Comparison of ENCODE assay signal across 23 cellular contexts in genomic region chr21:42522271-42522670, GRCh38. TPM values are rescaled to one million over a fixed set of nuclear protein-coding genes. Genes with fewer than 3 reads are reported as not detected.
"Had no signal": no experiment of that assay in that cellular context is flagged by ENCODE, and none has a peak within 500 bp of the region (broad histone marks: within the 10 kb centered on the region; RNA-seq: fewer than 3 reads in every experiment).

No MANE protein-coding gene starts in this region.

- H3K27me3 ChIP-seq: cardiac muscle cell, left lung, pancreas, testis, vagina had no signal

- H3K27me3 Mint-ChIP-seq: activated CD4-positive, alpha-beta memory T cell treated with anti-CD3 and anti-CD28 coated beads for 36 hours; activated naive CD4-positive, alpha-beta T cell treated with anti-CD3 and anti-CD28 coated beads, Interleukin-2, amount 10 ng/mL, durations not matched to agents 7 days and 5 days; activated naive CD8-positive, alpha-beta T cell treated with anti-CD3 and anti-CD28 coated beads, Interleukin-2, amount 50 U/mL, for 24 hours; dendritic cell treated with granulocyte-macrophage colony-stimulating factor and Interleukin-4, amounts not matched to agents 40 ng/mL and 50 ng/mL, for 4 days; naive thymus-derived CD8-positive, alpha-beta T cell; type B pancreatic cell had no signal

- H3K27ac ChIP-seq: cardiac muscle cell, left lung, pancreas, testis, vagina had no signal

- ATAC-seq: activated naive CD8-positive, alpha-beta T cell treated with anti-CD3 and anti-CD28 coated beads, Interleukin-2, amount 50 U/mL, for 24 hours; left lung; naive thymus-derived CD8-positive, alpha-beta T cell; pancreas; right cardiac atrium had no signal

- H3K4me3 Mint-ChIP-seq: activated CD4-positive, alpha-beta memory T cell treated with anti-CD3 and anti-CD28 coated beads for 36 hours; activated naive CD4-positive, alpha-beta T cell treated with anti-CD3 and anti-CD28 coated beads, Interleukin-2, amount 10 ng/mL, durations not matched to agents 7 days and 5 days; activated naive CD8-positive, alpha-beta T cell treated with anti-CD3 and anti-CD28 coated beads, Interleukin-2, amount 50 U/mL, for 24 hours; dendritic cell treated with granulocyte-macrophage colony-stimulating factor and Interleukin-4, amounts not matched to agents 40 ng/mL and 50 ng/mL, for 4 days; immature natural killer cell; mesothelial cell of epicardium; naive thymus-derived CD8-positive, alpha-beta T cell; type B pancreatic cell had no signal

- H3K9me3 ChIP-seq: left lung, pancreas, testis, vagina had no signal

- H3K27ac Mint-ChIP-seq: activated CD4-positive, alpha-beta memory T cell treated with anti-CD3 and anti-CD28 coated beads for 36 hours; activated naive CD4-positive, alpha-beta T cell treated with anti-CD3 and anti-CD28 coated beads, Interleukin-2, amount 10 ng/mL, durations not matched to agents 7 days and 5 days; activated naive CD8-positive, alpha-beta T cell treated with anti-CD3 and anti-CD28 coated beads, Interleukin-2, amount 50 U/mL, for 24 hours; dendritic cell treated with granulocyte-macrophage colony-stimulating factor and Interleukin-4, amounts not matched to agents 40 ng/mL and 50 ng/mL, for 4 days; mesothelial cell of epicardium; type B pancreatic cell had no signal

- H3K4me3 ChIP-seq: cardiac muscle cell, left lung, lung, pancreas, skin epidermis, testis, vagina had no signal

- DNase-seq: activated CD4-positive, alpha-beta memory T cell treated with anti-CD3 and anti-CD28 coated beads for 36 hours; activated CD4-positive, alpha-beta T cell treated with anti-CD3 and anti-CD28 coated beads for 48 hours; activated naive CD4-positive, alpha-beta T cell treated with anti-CD3 and anti-CD28 coated beads, Interleukin-2, amount 10 ng/mL, durations not matched to agents 7 days and 5 days; activated naive CD8-positive, alpha-beta T cell treated with anti-CD3 and anti-CD28 coated beads, Interleukin-2, amount 50 U/mL, for 24 hours; activated T-cell treated with anti-CD3 and anti-CD28 coated beads, Interleukin-2, amount 50 U/mL, for 48 hours; effector CD4-positive, alpha-beta T cell; immature natural killer cell; naive thymus-derived CD8-positive, alpha-beta T cell; pancreas; right cardiac atrium; stimulated activated CD4-positive, alpha-beta T cell treated with anti-CD3 and anti-CD28 coated beads, Interleukin-1b, Interleukin-23, amount 100 ng/mL, for 48 hours; T-helper 1 cell; T-helper 9 cell; testis had no signal

- H3K36me3 ChIP-seq: cardiac muscle cell had no signal

- H3K9me3 Mint-ChIP-seq: activated CD4-positive, alpha-beta memory T cell treated with anti-CD3 and anti-CD28 coated beads for 36 hours; activated naive CD4-positive, alpha-beta T cell treated with anti-CD3 and anti-CD28 coated beads, Interleukin-2, amount 10 ng/mL, durations not matched to agents 7 days and 5 days; activated naive CD8-positive, alpha-beta T cell treated with anti-CD3 and anti-CD28 coated beads, Interleukin-2, amount 50 U/mL, for 24 hours; dendritic cell treated with granulocyte-macrophage colony-stimulating factor and Interleukin-4, amounts not matched to agents 40 ng/mL and 50 ng/mL, for 4 days; immature natural killer cell; mesothelial cell of epicardium; naive thymus-derived CD8-positive, alpha-beta T cell; type B pancreatic cell had no signal

RNA-seq across cellular contexts. Expression of gene RSPH1, which starts 26.2 kb away (rescaled TPM):
- total RNA-seq: fibroblast of villous mesenchyme, right cardiac atrium, vagina had no signal
- polyA plus RNA-seq: naive thymus-derived CD8-positive, alpha-beta T cell; right cardiac atrium had no signal
